In the genomic region with DNA sequence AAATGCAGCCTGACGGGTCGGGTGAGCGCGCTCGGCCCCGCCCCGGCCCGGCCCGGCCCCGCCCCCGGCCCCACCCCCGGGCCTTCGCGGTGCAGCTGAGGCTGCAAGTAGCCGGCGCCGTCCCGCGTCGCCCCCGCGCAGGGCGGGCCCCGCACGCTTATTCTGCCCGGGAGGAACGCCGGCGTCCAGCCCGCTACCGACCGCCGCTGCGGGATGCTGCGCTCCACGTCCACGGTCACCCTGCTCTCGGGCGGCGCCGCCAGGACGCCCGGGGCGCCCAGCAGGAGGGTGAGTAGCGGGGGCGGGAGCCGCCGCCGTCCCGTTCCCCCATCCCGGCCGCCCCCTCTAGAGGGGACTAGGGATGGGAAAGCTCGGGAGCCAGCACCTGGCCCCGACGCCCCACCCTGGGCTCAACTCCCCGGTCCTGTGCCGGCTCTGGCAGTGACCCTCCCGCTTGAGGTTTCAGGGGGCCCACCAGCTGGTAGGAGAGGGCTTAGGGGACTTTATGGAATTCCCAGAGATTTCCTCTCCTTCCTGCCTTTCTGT, we compare ENCODE assay signal across 8 cellular contexts. TPM values are rescaled to one million over a fixed set of nuclear protein-coding genes. Genes with fewer than 3 reads are reported as not detected.
DNase-seq lines count a peak whose midpoint lies in the region; ATAC-seq and TF ChIP-seq lines count a peak whose summit lies in the region.

A gene with protein sequence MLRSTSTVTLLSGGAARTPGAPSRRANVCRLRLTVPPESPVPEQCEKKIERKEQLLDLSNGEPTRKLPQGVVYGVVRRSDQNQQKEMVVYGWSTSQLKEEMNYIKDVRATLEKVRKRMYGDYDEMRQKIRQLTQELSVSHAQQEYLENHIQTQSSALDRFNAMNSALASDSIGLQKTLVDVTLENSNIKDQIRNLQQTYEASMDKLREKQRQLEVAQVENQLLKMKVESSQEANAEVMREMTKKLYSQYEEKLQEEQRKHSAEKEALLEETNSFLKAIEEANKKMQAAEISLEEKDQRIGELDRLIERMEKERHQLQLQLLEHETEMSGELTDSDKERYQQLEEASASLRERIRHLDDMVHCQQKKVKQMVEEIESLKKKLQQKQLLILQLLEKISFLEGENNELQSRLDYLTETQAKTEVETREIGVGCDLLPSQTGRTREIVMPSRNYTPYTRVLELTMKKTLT (plus strand): TSS at position 83 of the 546 bp plus-strand sequence. CDS start 131 bp downstream, at position 214.

- intact Hi-C loops in Caco-2 (cut with micrococcal nuclease; ENCODE audit: unreplicated experiment) (loop anchor here (1.0 kb wide), 1 partner anchor 32 kb away; no protein-coding TSS in a partner anchor), left cardiac atrium (cut with DNase I) (loop anchor here in 1 of 2 donors (2.0 kb wide), 1 partner anchor 29 kb away; no protein-coding TSS in a partner anchor)

- peak within 1 kb of the TSS; percentile 77 for H3K4me3 Mint-ChIP-seq in Caco-2 (ENCODE audit: unreplicated experiment)

- no peaks in the 10 kb centered on the region for H3K27me3 Mint-ChIP-seq in Caco-2 (ENCODE audit: insufficient read depth, unreplicated experiment)

- CTCF ChIA-PET in Caco-2 (lab: Charles Lee): no interaction called here

- H3K4me3 ChIP-seq in Caco-2 (ENCODE audit: low read depth, low read length) (peak within 1 kb of the TSS; percentile 59), Peyer's patch (peak within 1 kb of the TSS; percentile 43 to 83 (median 64)), retinal pigment epithelial cell (ENCODE audit: low read length) (peak within 1 kb of the TSS; percentile 53)

- peak; percentile 34 to 63 for TF ChIP-seq POLR2A in Peyer's patch (IDR thresholded peaks at IDR 0.05)

- DNase-seq in Caco-2: peak in 1 of 2 experiments; percentile 81
- peak in 2 of 3 donors; percentile 86 to 91 for DNase-seq in Peyer's patch
- DNase-seq in activated naive CD4-positive, alpha-beta T cell treated with anti-CD3 and anti-CD28 coated beads, Interleukin-2, amount 50 U/mL, for 72 hours (ENCODE audit: low spot score in 2 of 2): peak in 1 of 2 donors; percentile 46
- DNase-seq in left cardiac atrium: peak; percentile 55
- no peak for DNase-seq in retinal pigment epithelial cell (ENCODE audit: low read depth)
- DNase-seq in T1000 (lab: John Stamatoyannopoulos, UW): no peak
- DNase-seq in GDM1 (lab: John Stamatoyannopoulos, UW): no peak

- H3K4me1 Mint-ChIP-seq in Caco-2 (ENCODE audit: low read depth, unreplicated experiment): peaks cover 19% of the 10 kb centered on the region

- peaks cover 8% of the 10 kb centered on the region; the same call in 1 of the 2 replicates for H3K4me1 ChIP-seq in Caco-2
- peaks cover 0 to 33% (median 0%) of the 10 kb centered on the region in 4 donors for H3K4me1 ChIP-seq in Peyer's patch

- no peaks in the 10 kb centered on the region; the same call in 1 of the 2 replicates for H3K36me3 ChIP-seq in Caco-2 (ENCODE audit: control insufficient read depth, insufficient read depth, low read length)
- no peaks in the 10 kb centered on the region for H3K36me3 ChIP-seq in Peyer's patch

- TF ChIP-seq CTCF in Caco-2 (IDR thresholded peaks at IDR 0.05; ENCODE audit: insufficient read depth in 1 of 2, low read depth in 1 of 2, low read length in 1 of 2, severe bottlenecking in 1 of 2, unreplicated experiment in 1 of 2): no peak
- TF ChIP-seq CTCF in Peyer's patch (IDR thresholded peaks at IDR 0.05): no peak
- TF ChIP-seq CTCF in retinal pigment epithelial cell (conservative IDR thresholded peaks at IDR 0.05; ENCODE audit: low read depth, low read length): no peak

- POLR2A ChIA-PET in Caco-2 (lab: Charles Lee): no interaction called here

- ATAC-seq in activated naive CD4-positive, alpha-beta T cell treated with anti-CD3 and anti-CD28 coated beads, Interleukin-2, amount 50 U/mL, for 72 hours: peak; percentile 81 to 85
- ATAC-seq in left cardiac atrium: peak; percentile 67 to 78
- ATAC-seq in GM19328 (IDR thresholded peaks at IDR 0.05; ENCODE audit: unreplicated experiment): no peak

- H3K27ac Mint-ChIP-seq in Caco-2 (ENCODE audit: unreplicated experiment): no peak within 1 kb of the TSS
- H3K27ac Mint-ChIP-seq in activated naive CD4-positive, alpha-beta T cell treated with anti-CD3 and anti-CD28 coated beads, Interleukin-2, amount 50 U/mL, for 72 hours: no peak within 1 kb of the TSS

- peak within 1 kb of the TSS in 3 of 4 donors; percentile 75 to 91 (median 84) for H3K27ac ChIP-seq in Peyer's patch

- H3K9me3 ChIP-seq in Caco-2 (no peaks in the 10 kb centered on the region), Peyer's patch (no peaks in the 10 kb centered on the region)

- BruUV-seq in Caco-2 (replicated peaks; lab: Mats Ljungman, UMichigan): no TSS peak

- H3K27me3 ChIP-seq in Caco-2 (replicated peaks; ENCODE audit: control insufficient read depth, insufficient read depth, low read length) (no peaks in the 10 kb centered on the region), Peyer's patch (no peaks in the 10 kb centered on the region)

- H3K9me3 Mint-ChIP-seq in Caco-2 (ENCODE audit: unreplicated experiment): no peaks in the 10 kb centered on the region
- peaks cover 0 to 3% of the 10 kb centered on the region in 2 donors for H3K9me3 Mint-ChIP-seq in activated naive CD4-positive, alpha-beta T cell treated with anti-CD3 and anti-CD28 coated beads, Interleukin-2, amount 50 U/mL, for 72 hours

- no peaks in the 10 kb centered on the region for H3K36me3 Mint-ChIP-seq in Caco-2 (ENCODE audit: insufficient read depth, unreplicated experiment)
- H3K36me3 Mint-ChIP-seq in activated naive CD4-positive, alpha-beta T cell treated with anti-CD3 and anti-CD28 coated beads, Interleukin-2, amount 50 U/mL, for 72 hours: no peaks in the 10 kb centered on the region

RNA-seq across cellular contexts. Expression of the gene that starts here (rescaled TPM):
- 4.3 and 6.4 TPM in 2 replicates for total RNA-seq in Caco-2 (2022)
- 10 to 100 TPM in 3 of 4 donors, 1 to 10 TPM in 1; 2.5 to 36.3 (median 17.4) TPM for total RNA-seq in Peyer's patch
- total RNA-seq in activated naive CD4-positive, alpha-beta T cell treated with anti-CD3 and anti-CD28 coated beads, Interleukin-2, amount 50 U/mL, for 72 hours: under 1 TPM in 1 of 2 donors, not detected in 1; 0.20 TPM
- total RNA-seq in left cardiac atrium: 100 to 1,000 TPM; 429 to 452 TPM

Comparison
In these comparisons a context has a peak if more than half of its experiments do, and no peak if none do; other contexts are left out.
1. RNA of the gene that starts here (total RNA-seq): 429 to 452 TPM in left cardiac atrium; 2.5 to 36.3 TPM in Peyer's patch, 4.3 to 6.4 TPM in Caco-2 and 0.20 TPM in activated naive CD4-positive, alpha-beta T cell treated with anti-CD3 and anti-CD28 coated beads, Interleukin-2, amount 50 U/mL, for 72 hours; every median in the first group is over 10 times any median in the second.
2. Peak in ATAC-seq in activated naive CD4-positive, alpha-beta T cell treated with anti-CD3 and anti-CD28 coated beads, Interleukin-2, amount 50 U/mL, for 72 hours; RNA of the gene not detected or under 1 TPM.
3. DNase-seq: peak in Peyer's patch (2 of 3) and left cardiac atrium (single experiment); none in retinal pigment epithelial cell (single experiment), T1000 (single experiment) and GDM1 (single experiment).
4. Peak in every context shown above with its lines, with median percentiles within 50 percentile points of each other: H3K4me3 ChIP-seq.